9 cellular contexts compared by ENCODE assay signal in genomic region chr1:230849451-230850194, GRCh38. TPM values are rescaled to one million over a fixed set of nuclear protein-coding genes. Genes with fewer than 3 reads are reported as not detected.
DNase-seq lines count a peak whose midpoint lies in the region; ATAC-seq and TF ChIP-seq lines count a peak whose summit lies in the region.
"Had no signal": no experiment of that assay in that cellular context is flagged by ENCODE, and none has a peak within 500 bp of the region (broad histone marks: within the 10 kb centered on the region; RNA-seq: fewer than 3 reads in every experiment).

No MANE protein-coding gene starts in this region.

- peaks cover 24% of the 10 kb centered on the region for H3K4me1 ChIP-seq in Caco-2
- H3K4me1 ChIP-seq in gastroesophageal sphincter: peaks cover 12 to 78% (median 36%) of the 10 kb centered on the region in 3 donors

- H3K27me3 ChIP-seq in Caco-2 (replicated peaks; ENCODE audit: control insufficient read depth, insufficient read depth, low read length) (no peaks in the 10 kb centered on the region), gastroesophageal sphincter (no peaks in the 10 kb centered on the region)

- H3K4me1 Mint-ChIP-seq in Caco-2 (ENCODE audit: low read depth, unreplicated experiment): peaks cover 21% of the 10 kb centered on the region
- H3K4me1 Mint-ChIP-seq in activated naive CD8-positive, alpha-beta T cell treated with anti-CD3 and anti-CD28 coated beads for 36 hours: no peaks in the 10 kb centered on the region
- H3K4me1 Mint-ChIP-seq in natural killer cell treated with Interleukin-12 subunit alpha and Interleukin-12 subunit beta and Interleukin-15 and Interleukin-18, amount 100 ng/mL, for 72 hours (ENCODE audit: low read depth in 2 of 2): no peaks in the 10 kb centered on the region
- H3K4me1 Mint-ChIP-seq: memory B cell had no signal

- TF ChIP-seq POLR2A in gastroesophageal sphincter (IDR thresholded peaks at IDR 0.05): no peak

- no peak overlapping the region for H3K4me3 Mint-ChIP-seq in Caco-2 (ENCODE audit: unreplicated experiment)
- no peak overlapping the region for H3K4me3 Mint-ChIP-seq in activated naive CD8-positive, alpha-beta T cell treated with anti-CD3 and anti-CD28 coated beads for 36 hours
- no peak overlapping the region for H3K4me3 Mint-ChIP-seq in natural killer cell treated with Interleukin-12 subunit alpha and Interleukin-12 subunit beta and Interleukin-15 and Interleukin-18, amount 100 ng/mL, for 72 hours
- H3K4me3 Mint-ChIP-seq: memory B cell had no signal

- TF ChIP-seq CTCF in Caco-2 (IDR thresholded peaks at IDR 0.05; ENCODE audit: insufficient read depth in 1 of 2, low read depth in 1 of 2, low read length in 1 of 2, severe bottlenecking in 1 of 2, unreplicated experiment in 1 of 2) (no peak), gastroesophageal sphincter (IDR thresholded peaks at IDR 0.05) (no peak)

- CTCF ChIA-PET in Caco-2 (lab: Charles Lee): no interaction called here

- no peaks in the 10 kb centered on the region; the same call in 1 of the 2 replicates for H3K9me3 ChIP-seq in Caco-2
- H3K9me3 ChIP-seq in gastroesophageal sphincter: no peaks in the 10 kb centered on the region

- H3K36me3 Mint-ChIP-seq in Caco-2 (ENCODE audit: insufficient read depth, unreplicated experiment): peaks cover 45% of the 10 kb centered on the region
- peaks cover 14% of the 10 kb centered on the region for H3K36me3 Mint-ChIP-seq in activated naive CD8-positive, alpha-beta T cell treated with anti-CD3 and anti-CD28 coated beads for 36 hours
- H3K36me3 Mint-ChIP-seq in natural killer cell treated with Interleukin-12 subunit alpha and Interleukin-12 subunit beta and Interleukin-15 and Interleukin-18, amount 100 ng/mL, for 72 hours: no peaks in the 10 kb centered on the region

- intact Hi-C loops in Caco-2 (cut with micrococcal nuclease; ENCODE audit: unreplicated experiment): no loop called here

- H3K4me3 ChIP-seq in Caco-2 (ENCODE audit: low read depth, low read length) (no peak overlapping the region), gastroesophageal sphincter (no peak overlapping the region)

- peaks cover 22% of the 10 kb centered on the region for H3K9me3 Mint-ChIP-seq in Caco-2 (ENCODE audit: unreplicated experiment)
- H3K9me3 Mint-ChIP-seq in activated naive CD8-positive, alpha-beta T cell treated with anti-CD3 and anti-CD28 coated beads for 36 hours: no peaks in the 10 kb centered on the region
- no peaks in the 10 kb centered on the region for H3K9me3 Mint-ChIP-seq in natural killer cell treated with Interleukin-12 subunit alpha and Interleukin-12 subunit beta and Interleukin-15 and Interleukin-18, amount 100 ng/mL, for 72 hours
- H3K9me3 Mint-ChIP-seq: memory B cell had no signal

- H3K36me3 ChIP-seq in Caco-2 (ENCODE audit: control insufficient read depth, insufficient read depth, low read length) (peaks cover 6% of the 10 kb centered on the region), gastroesophageal sphincter (peaks cover 0 to 34% of the 10 kb centered on the region in 2 donors)

- H3K27me3 Mint-ChIP-seq in Caco-2 (ENCODE audit: insufficient read depth, unreplicated experiment): no peaks in the 10 kb centered on the region
- H3K27me3 Mint-ChIP-seq in activated naive CD8-positive, alpha-beta T cell treated with anti-CD3 and anti-CD28 coated beads for 36 hours: no peaks in the 10 kb centered on the region
- no peaks in the 10 kb centered on the region for H3K27me3 Mint-ChIP-seq in natural killer cell treated with Interleukin-12 subunit alpha and Interleukin-12 subunit beta and Interleukin-15 and Interleukin-18, amount 100 ng/mL, for 72 hours
- H3K27me3 Mint-ChIP-seq: memory B cell had no signal

- H3K27ac Mint-ChIP-seq in Caco-2 (ENCODE audit: unreplicated experiment): peak overlapping the region; percentile 40
- no peak overlapping the region for H3K27ac Mint-ChIP-seq in activated naive CD8-positive, alpha-beta T cell treated with anti-CD3 and anti-CD28 coated beads for 36 hours
- no peak overlapping the region for H3K27ac Mint-ChIP-seq in natural killer cell treated with Interleukin-12 subunit alpha and Interleukin-12 subunit beta and Interleukin-15 and Interleukin-18, amount 100 ng/mL, for 72 hours
- H3K27ac Mint-ChIP-seq: memory B cell had no signal

- BruUV-seq in Caco-2 (replicated peaks; lab: Mats Ljungman, UMichigan): no TSS peak

- ATAC-seq in SK-N-SH treated with all-trans-retinoic acid at 6 μM for 48 hours (peak; percentile 82), gastroesophageal sphincter (peak; percentile 85), GM21717 (IDR thresholded peaks at IDR 0.05; ENCODE audit: unreplicated experiment) (no peak), HG02610 (IDR thresholded peaks at IDR 0.05; ENCODE audit: unreplicated experiment) (no peak)
- ATAC-seq in natural killer cell treated with Interleukin-12 subunit alpha and Interleukin-12 subunit beta and Interleukin-15 and Interleukin-18, amount 100 ng/mL, for 72 hours: no peak

- DNase-seq in Caco-2: no peak
- peak; percentile 82 for DNase-seq in pulmonary artery endothelial cell (ENCODE audit: low read depth, low spot score)
- no peak for DNase-seq in activated naive CD8-positive, alpha-beta T cell treated with anti-CD3 and anti-CD28 coated beads for 36 hours
- no peak for DNase-seq in natural killer cell treated with Interleukin-12 subunit alpha and Interleukin-12 subunit beta and Interleukin-15 and Interleukin-18, amount 100 ng/mL, for 72 hours (ENCODE audit: low spot score)

- POLR2A ChIA-PET in Caco-2 (lab: Charles Lee): no interaction called here

- no peak for TF ChIP-seq EP300 in gastroesophageal sphincter (IDR thresholded peaks at IDR 0.05)

- peak overlapping the region; percentile 39 to 81 (median 74) for H3K27ac ChIP-seq in gastroesophageal sphincter

- WGBS in gastroesophageal sphincter (ENCODE audit: low coverage in 1 of 2), 2 donors: 5 to 22% methylated on average over 5 to 12 of the region's 13 CpGs

TF ChIP-seq in SK-N-SH treated with all-trans-retinoic acid at 6 μM for 48 hours, 23 proteins besides CTCF, POLR2A, EP300 and RAD21 (continues in another document):
- peak; percentile 55; the same call in 1 of the 2 replicates for TF ChIP-seq CSDC2 (CRISPR knock-in tag; IDR thresholded peaks at IDR 0.05)
- TF ChIP-seq, protein P1, sequence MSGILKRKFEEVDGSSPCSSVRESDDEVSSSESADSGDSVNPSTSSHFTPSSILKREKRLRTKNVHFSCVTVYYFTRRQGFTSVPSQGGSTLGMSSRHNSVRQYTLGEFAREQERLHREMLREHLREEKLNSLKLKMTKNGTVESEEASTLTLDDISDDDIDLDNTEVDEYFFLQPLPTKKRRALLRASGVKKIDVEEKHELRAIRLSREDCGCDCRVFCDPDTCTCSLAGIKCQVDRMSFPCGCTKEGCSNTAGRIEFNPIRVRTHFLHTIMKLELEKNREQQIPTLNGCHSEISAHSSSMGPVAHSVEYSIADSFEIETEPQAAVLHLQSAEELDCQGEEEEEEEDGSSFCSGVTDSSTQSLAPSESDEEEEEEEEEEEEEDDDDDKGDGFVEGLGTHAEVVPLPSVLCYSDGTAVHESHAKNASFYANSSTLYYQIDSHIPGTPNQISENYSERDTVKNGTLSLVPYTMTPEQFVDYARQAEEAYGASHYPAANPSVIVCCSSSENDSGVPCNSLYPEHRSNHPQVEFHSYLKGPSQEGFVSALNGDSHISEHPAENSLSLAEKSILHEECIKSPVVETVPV (CRISPR knock-in tag; IDR thresholded peaks at IDR 0.05): no peak
- no peak for TF ChIP-seq ESRRG (CRISPR knock-in tag; IDR thresholded peaks at IDR 0.05)
- TF ChIP-seq, protein P2, sequence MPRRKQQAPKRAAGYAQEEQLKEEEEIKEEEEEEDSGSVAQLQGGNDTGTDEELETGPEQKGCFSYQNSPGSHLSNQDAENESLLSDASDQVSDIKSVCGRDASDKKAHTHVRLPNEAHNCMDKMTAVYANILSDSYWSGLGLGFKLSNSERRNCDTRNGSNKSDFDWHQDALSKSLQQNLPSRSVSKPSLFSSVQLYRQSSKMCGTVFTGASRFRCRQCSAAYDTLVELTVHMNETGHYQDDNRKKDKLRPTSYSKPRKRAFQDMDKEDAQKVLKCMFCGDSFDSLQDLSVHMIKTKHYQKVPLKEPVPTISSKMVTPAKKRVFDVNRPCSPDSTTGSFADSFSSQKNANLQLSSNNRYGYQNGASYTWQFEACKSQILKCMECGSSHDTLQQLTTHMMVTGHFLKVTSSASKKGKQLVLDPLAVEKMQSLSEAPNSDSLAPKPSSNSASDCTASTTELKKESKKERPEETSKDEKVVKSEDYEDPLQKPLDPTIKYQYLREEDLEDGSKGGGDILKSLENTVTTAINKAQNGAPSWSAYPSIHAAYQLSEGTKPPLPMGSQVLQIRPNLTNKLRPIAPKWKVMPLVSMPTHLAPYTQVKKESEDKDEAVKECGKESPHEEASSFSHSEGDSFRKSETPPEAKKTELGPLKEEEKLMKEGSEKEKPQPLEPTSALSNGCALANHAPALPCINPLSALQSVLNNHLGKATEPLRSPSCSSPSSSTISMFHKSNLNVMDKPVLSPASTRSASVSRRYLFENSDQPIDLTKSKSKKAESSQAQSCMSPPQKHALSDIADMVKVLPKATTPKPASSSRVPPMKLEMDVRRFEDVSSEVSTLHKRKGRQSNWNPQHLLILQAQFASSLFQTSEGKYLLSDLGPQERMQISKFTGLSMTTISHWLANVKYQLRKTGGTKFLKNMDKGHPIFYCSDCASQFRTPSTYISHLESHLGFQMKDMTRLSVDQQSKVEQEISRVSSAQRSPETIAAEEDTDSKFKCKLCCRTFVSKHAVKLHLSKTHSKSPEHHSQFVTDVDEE (CRISPR knock-in tag; IDR thresholded peaks at IDR 0.05): no peak
- no peak for TF ChIP-seq ZNF8 (CRISPR knock-in tag; IDR thresholded peaks at IDR 0.05)
- TF ChIP-seq ZNF565 (CRISPR knock-in tag; conservative IDR thresholded peaks at IDR 0.05; ENCODE audit: low read depth): no peak

RNA-seq across cellular contexts. Expression of gene C1orf198, which starts 18.7 kb away (rescaled TPM):
- total RNA-seq in Caco-2 (2022) (80.1 and 92.2 TPM in 2 replicates), gastroesophageal sphincter (100 to 1,000 TPM; 115 to 219 (median 172) TPM), pulmonary artery endothelial cell (13.8 and 15.2 TPM in 2 replicates)
- 1 to 10 TPM; 5.8 to 6.7 TPM for total RNA-seq in activated naive CD8-positive, alpha-beta T cell treated with anti-CD3 and anti-CD28 coated beads for 36 hours
- total RNA-seq in natural killer cell treated with Interleukin-12 subunit alpha and Interleukin-12 subunit beta and Interleukin-15 and Interleukin-18, amount 100 ng/mL, for 72 hours: 1 to 10 TPM; 2.0 to 3.7 TPM

Comparison
In these comparisons a context has a peak if more than half of its experiments do, and no peak if none do; other contexts are left out.
1. ATAC-seq: peak in SK-N-SH treated with all-trans-retinoic acid at 6 μM for 48 hours (single experiment) and gastroesophageal sphincter (single experiment); none in GM21717 (single experiment), natural killer cell treated with Interleukin-12 subunit alpha and Interleukin-12 subunit beta and Interleukin-15 and Interleukin-18, amount 100 ng/mL, for 72 hours (0 of 2) and HG02610 (single experiment).